13 cellular contexts compared by ENCODE assay signal in genomic region chr4:176052744-176053143, GRCh38. TPM values are rescaled to one million over a fixed set of nuclear protein-coding genes. Genes with fewer than 3 reads are reported as not detected.
DNase-seq lines count a peak whose midpoint lies in the region; ATAC-seq and TF ChIP-seq lines count a peak whose summit lies in the region.
"Had no signal": no experiment of that assay in that cellular context is flagged by ENCODE, and none has a peak within 500 bp of the region (broad histone marks: within the 10 kb centered on the region; RNA-seq: fewer than 3 reads in every experiment).

No MANE protein-coding gene starts in this region.

- DNase-seq in germinal center (ENCODE audit: low spot score) = peak; percentile 24
- DNase-seq in NCI-H1105 treated with DMSO at 0.1 percent for 48 hours (lab: John Stamatoyannopoulos, UW) = no peak
- no peak for DNase-seq in pons (ENCODE audit: low spot score)
- DNase-seq in substantia nigra (lab: John Stamatoyannopoulos, UW) = no peak
- no peak for DNase-seq in right atrium auricular region (ENCODE audit: low spot score)
- DNase-seq: activated CD4-positive, alpha-beta T cell treated with anti-CD3 and anti-CD28 coated beads, Interleukin-2, amount 50 U/mL, for 48 hours; DMS79; SJCRH30; stimulated activated CD4-positive, alpha-beta T cell treated with anti-CD3 and anti-CD28 coated beads, Interleukin-4, amount 100 ng/mL, for 24 hours; tibial artery had no signal

- no peaks in the 10 kb centered on the region for H3K27me3 ChIP-seq in right atrium auricular region
- H3K27me3 ChIP-seq: SJCRH30, tibial artery had no signal

- ATAC-seq in GM18907 (IDR thresholded peaks at IDR 0.05; ENCODE audit: unreplicated experiment) = peak; percentile 98
- ATAC-seq in GM21723 (IDR thresholded peaks at IDR 0.05; ENCODE audit: unreplicated experiment) = peak; percentile 98
- peak; percentile 98 for ATAC-seq in HG03342 (IDR thresholded peaks at IDR 0.05; ENCODE audit: unreplicated experiment)

- no peaks in the 10 kb centered on the region for H3K4me1 ChIP-seq in right atrium auricular region
- H3K4me1 ChIP-seq: SJCRH30, tibial artery had no signal

- H3K27ac ChIP-seq in substantia nigra (ENCODE audit: low read depth, low read length, poor library complexity, severe bottlenecking) (no peak overlapping the region), right atrium auricular region (no peak overlapping the region)
- H3K27ac ChIP-seq: SJCRH30, tibial artery had no signal

- TF ChIP-seq CTCF in right atrium auricular region (IDR thresholded peaks at IDR 0.05) = no peak

- no peak overlapping the region for H3K4me3 ChIP-seq in right atrium auricular region
- H3K4me3 ChIP-seq: SJCRH30, tibial artery had no signal

- H3K36me3 ChIP-seq in right atrium auricular region = no peaks in the 10 kb centered on the region
- H3K36me3 ChIP-seq: SJCRH30, tibial artery had no signal

- no peaks in the 10 kb centered on the region for H3K9me3 ChIP-seq in right atrium auricular region
- H3K9me3 ChIP-seq: SJCRH30, tibial artery had no signal

RNA-seq across cellular contexts. Expression of gene WDR17, which starts 12.9 kb away (rescaled TPM):
- total RNA-seq in right atrium auricular region = 1 to 10 TPM in 1 of 2 donors, under 1 TPM in 1; 0.63 to 1.2 TPM
